In genomic region chr9:28598396-28598795, GRCh38 we compare ENCODE assay signal across 20 cellular contexts.
A peak's percentile ranks its signal among the peaks of the same experiment; 100 is the strongest.
DNase-seq lines count a peak whose midpoint lies in the region.
"Had no signal": no experiment of that assay in that cellular context is flagged by ENCODE, and none has a peak within 500 bp of the region (broad histone marks: within the 10 kb centered on the region; RNA-seq: fewer than 3 reads in every experiment).

No MANE protein-coding gene starts in this region.

- peak; percentile 5 for DNase-seq in NCI-H1105 (lab: John Stamatoyannopoulos, UW)
- no peak for DNase-seq in NCI-H1105 treated with DMSO at 0.1 percent for 48 hours (lab: John Stamatoyannopoulos, UW)
- peak; percentile 9 for DNase-seq in NCI-H2196 (lab: John Stamatoyannopoulos, UW; ENCODE audit: unreplicated experiment)
- peak in 33 of 58 donors; percentile 1 to 66 (median 10) for DNase-seq in anterior cingulate cortex (lab: John Stamatoyannopoulos, UW)
- DNase-seq in occipital lobe (lab: John Stamatoyannopoulos, UW) = peak; percentile 11
- DNase-seq in activated CD4-positive, alpha-beta T cell treated with anti-CD3 and anti-CD28 coated beads, Interleukin-2, amount 50 U/mL, for 4 hours = no peak
- no peak for DNase-seq in COLO668 (lab: John Stamatoyannopoulos, UW; ENCODE audit: unreplicated experiment)
- no peak for DNase-seq in activated T-helper 2 cell treated with anti-CD3 and anti-CD28 coated beads, Interferon-gamma antibody, Interleukin-2, Interleukin-4, amounts not matched to agents 10 μg/mL and 5 μg/mL and 100 μg/mL, durations not matched to agents 14 hours and 24 hours and 36 hours (ENCODE audit: low spot score)
- DNase-seq: 8988T; activated naive CD4-positive, alpha-beta T cell treated with anti-CD3 and anti-CD28 coated beads for 36 hours; activated T-cell treated with anti-CD3 and anti-CD28 coated beads, Interleukin-2, amount 50 U/mL, for 4 hours; Calu3; erythroblast; foreskin keratinocyte; left cardiac atrium; mesendoderm; naive B cell; right lobe of liver; stimulated activated CD4-positive, alpha-beta T cell treated with anti-CD3 and anti-CD28 coated beads, Interleukin-15, amount 100 ng/mL, for 24 hours had no signal

- H3K27me3 Mint-ChIP-seq in activated T-helper 2 cell treated with anti-CD3 and anti-CD28 coated beads, Interferon-gamma antibody, Interleukin-2, Interleukin-4, amounts not matched to agents 10 μg/mL and 5 μg/mL and 100 μg/mL, durations not matched to agents 14 hours and 24 hours and 36 hours (ENCODE audit: low read depth) = no peaks in the 10 kb centered on the region
- H3K27me3 Mint-ChIP-seq: central memory CD8-positive, alpha-beta T cell; naive B cell had no signal

- no peaks in the 10 kb centered on the region for H3K9me3 Mint-ChIP-seq in activated T-helper 2 cell treated with anti-CD3 and anti-CD28 coated beads, Interferon-gamma antibody, Interleukin-2, Interleukin-4, amounts not matched to agents 10 μg/mL and 5 μg/mL and 100 μg/mL, durations not matched to agents 14 hours and 24 hours and 36 hours

- H3K4me3 Mint-ChIP-seq in activated T-helper 2 cell treated with anti-CD3 and anti-CD28 coated beads, Interferon-gamma antibody, Interleukin-2, Interleukin-4, amounts not matched to agents 10 μg/mL and 5 μg/mL and 100 μg/mL, durations not matched to agents 14 hours and 24 hours and 36 hours (ENCODE audit: low read depth) = no peak overlapping the region
- H3K4me3 Mint-ChIP-seq: activated naive CD4-positive, alpha-beta T cell treated with anti-CD3 and anti-CD28 coated beads for 36 hours; activated T-cell treated with anti-CD3 and anti-CD28 coated beads, Interleukin-2, amount 50 U/mL, for 4 hours; central memory CD8-positive, alpha-beta T cell; naive B cell had no signal

- H3K4me1 Mint-ChIP-seq in activated T-helper 2 cell treated with anti-CD3 and anti-CD28 coated beads, Interferon-gamma antibody, Interleukin-2, Interleukin-4, amounts not matched to agents 10 μg/mL and 5 μg/mL and 100 μg/mL, durations not matched to agents 14 hours and 24 hours and 36 hours (ENCODE audit: low read depth) = no peaks in the 10 kb centered on the region
- H3K4me1 Mint-ChIP-seq: central memory CD8-positive, alpha-beta T cell; naive B cell had no signal

- H3K36me3 Mint-ChIP-seq in activated T-helper 2 cell treated with anti-CD3 and anti-CD28 coated beads, Interferon-gamma antibody, Interleukin-2, Interleukin-4, amounts not matched to agents 10 μg/mL and 5 μg/mL and 100 μg/mL, durations not matched to agents 14 hours and 24 hours and 36 hours (ENCODE audit: low read depth) = no peaks in the 10 kb centered on the region
- H3K36me3 Mint-ChIP-seq: naive B cell had no signal

- intact Hi-C loops in activated T-helper 2 cell treated with anti-CD3 and anti-CD28 coated beads, Interferon-gamma antibody, Interleukin-2, Interleukin-4, amounts not matched to agents 10 μg/mL and 5 μg/mL and 100 μg/mL, durations not matched to agents 14 hours and 24 hours and 36 hours (cut with micrococcal nuclease) = no loop called here

- H3K27ac Mint-ChIP-seq in activated T-helper 2 cell treated with anti-CD3 and anti-CD28 coated beads, Interferon-gamma antibody, Interleukin-2, Interleukin-4, amounts not matched to agents 10 μg/mL and 5 μg/mL and 100 μg/mL, durations not matched to agents 14 hours and 24 hours and 36 hours = no peak overlapping the region
- H3K27ac Mint-ChIP-seq: activated naive CD4-positive, alpha-beta T cell treated with anti-CD3 and anti-CD28 coated beads for 36 hours; naive B cell had no signal

Comparison
In these comparisons a context has a peak if more than half of its experiments do, and no peak if none do; other contexts are left out.
1. DNase-seq: peak in NCI-H1105 (single experiment), NCI-H2196 (single experiment), anterior cingulate cortex (33 of 58) and occipital lobe (single experiment); none in NCI-H1105 treated with DMSO at 0.1 percent for 48 hours (single experiment), activated CD4-positive, alpha-beta T cell treated with anti-CD3 and anti-CD28 coated beads, Interleukin-2, amount 50 U/mL, for 4 hours (0 of 2), COLO668 (single experiment) and activated T-helper 2 cell treated with anti-CD3 and anti-CD28 coated beads, Interferon-gamma antibody, Interleukin-2, Interleukin-4, amounts not matched to agents 10 μg/mL and 5 μg/mL and 100 μg/mL, durations not matched to agents 14 hours and 24 hours and 36 hours (single experiment).